ENCODE assay signal across 10 cellular contexts in genomic region chr14:69247691-69248440, GRCh38. TPM values are rescaled to one million over a fixed set of nuclear protein-coding genes. Genes with fewer than 3 reads are reported as not detected.
DNase-seq lines count a peak whose midpoint lies in the region; ATAC-seq and TF ChIP-seq lines count a peak whose summit lies in the region.
"Had no signal": no experiment of that assay in that cellular context is flagged by ENCODE, and none has a peak within 500 bp of the region (broad histone marks: within the 10 kb centered on the region; RNA-seq: fewer than 3 reads in every experiment).

No MANE protein-coding gene starts in this region.

- peaks cover 5% of the 10 kb centered on the region for H3K27me3 Mint-ChIP-seq in activated CD8-positive, alpha-beta memory T cell treated with anti-CD3 and anti-CD28 coated beads, Interleukin-2, amount 10 ng/mL, durations not matched to agents 7 days and 5 days

- peak; percentile 92 for DNase-seq in BJ (ENCODE audit: low read depth)
- DNase-seq in fibroblast of villous mesenchyme (ENCODE audit: low read depth): peak; percentile 85
- DNase-seq in stimulated activated CD4-positive, alpha-beta T cell treated with anti-CD3 and anti-CD28 coated beads, Interleukin-4, amount 100 ng/mL, for 24 hours: no peak
- no peak for DNase-seq in activated CD4-positive, alpha-beta T cell treated with anti-CD3 and anti-CD28 coated beads for 1 hour
- no peak for DNase-seq in activated CD8-positive, alpha-beta memory T cell treated with anti-CD3 and anti-CD28 coated beads, Interleukin-2, amount 10 ng/mL, durations not matched to agents 7 days and 5 days
- DNase-seq: stimulated activated CD4-positive, alpha-beta T cell treated with anti-CD3 and anti-CD28 coated beads, Interleukin-4, amount 100 ng/mL, for 4 hours had no signal

- peak; percentile 45; the same call in 1 of the 2 replicates for TF ChIP-seq CTCF in BJ (IDR thresholded peaks at IDR 0.05; ENCODE audit: insufficient read depth, low read depth, low read length)
- peak; percentile 2; the same call in 1 of the 2 replicates for TF ChIP-seq CTCF in OCI-LY1 (IDR thresholded peaks at IDR 0.05; ENCODE audit: low read length)
- peak; percentile 39 for TF ChIP-seq CTCF in fibroblast of villous mesenchyme (IDR thresholded peaks at IDR 0.05; ENCODE audit: insufficient read depth, low read depth, low read length)

- no peak for ATAC-seq in activated CD8-positive, alpha-beta memory T cell treated with anti-CD3 and anti-CD28 coated beads, Interleukin-2, amount 10 ng/mL, durations not matched to agents 7 days and 5 days
- ATAC-seq in GM18498 (IDR thresholded peaks at IDR 0.05; ENCODE audit: unreplicated experiment): no peak

- H3K4me3 ChIP-seq in BJ (ENCODE audit: low read depth, low read length) (no peak overlapping the region), OCI-LY1 (ENCODE audit: low read depth, low read length, poor library complexity, severe bottlenecking) (no peak overlapping the region), fibroblast of villous mesenchyme (ENCODE audit: low read depth, low read length) (no peak overlapping the region), rectal smooth muscle tissue (ENCODE audit: low read length) (no peak overlapping the region)

- no peaks in the 10 kb centered on the region for H3K9me3 Mint-ChIP-seq in activated CD8-positive, alpha-beta memory T cell treated with anti-CD3 and anti-CD28 coated beads, Interleukin-2, amount 10 ng/mL, durations not matched to agents 7 days and 5 days (ENCODE audit: low read depth)
- H3K9me3 Mint-ChIP-seq: dendritic cell treated with granulocyte-macrophage colony-stimulating factor and Interleukin-4, amounts not matched to agents 40 ng/mL and 50 ng/mL, for 4 days had no signal

- CTCF ChIA-PET in BJ (lab: Yijun Ruan, JAX): interaction anchor here (0.7 to 4.1 kb wide), 16 partner anchors 8 to 212 kb away, joined by 3 to 17 read pairs (median 4); partner anchors contain the start of gene GALNT16
- CTCF ChIA-PET in activated CD8-positive, alpha-beta memory T cell treated with anti-CD3 and anti-CD28 coated beads, Interleukin-2, amount 10 ng/mL, durations not matched to agents 7 days and 5 days (lab: Charles Lee): interaction anchor here (1.9 kb wide), 1 partner anchor 212 kb away, joined by 10 read pairs; no protein-coding TSS in a partner anchor

- H3K4me3 Mint-ChIP-seq in activated CD8-positive, alpha-beta memory T cell treated with anti-CD3 and anti-CD28 coated beads, Interleukin-2, amount 10 ng/mL, durations not matched to agents 7 days and 5 days: no peak overlapping the region
- H3K4me3 Mint-ChIP-seq: dendritic cell treated with granulocyte-macrophage colony-stimulating factor and Interleukin-4, amounts not matched to agents 40 ng/mL and 50 ng/mL, for 4 days had no signal

- no peaks in the 10 kb centered on the region for H3K36me3 ChIP-seq in BJ (ENCODE audit: control insufficient read depth, insufficient read depth, low read length)
- no peaks in the 10 kb centered on the region for H3K36me3 ChIP-seq in OCI-LY1 (ENCODE audit: insufficient read depth, low read length)
- H3K36me3 ChIP-seq in rectal smooth muscle tissue (ENCODE audit: control insufficient read depth, insufficient read depth, low read length): no peaks in the 10 kb centered on the region

- no peaks in the 10 kb centered on the region for H3K36me3 Mint-ChIP-seq in activated CD8-positive, alpha-beta memory T cell treated with anti-CD3 and anti-CD28 coated beads, Interleukin-2, amount 10 ng/mL, durations not matched to agents 7 days and 5 days

- no peaks in the 10 kb centered on the region for H3K27me3 ChIP-seq in BJ (ENCODE audit: control insufficient read depth, insufficient read depth, low read length)
- H3K27me3 ChIP-seq in OCI-LY1 (ENCODE audit: insufficient read depth, low read length): no peaks in the 10 kb centered on the region
- H3K27me3 ChIP-seq in rectal smooth muscle tissue (ENCODE audit: control insufficient read depth, insufficient read depth, low read length): no peaks in the 10 kb centered on the region

- H2AFZ ChIP-seq in OCI-LY1 (ENCODE audit: low read length): no peak overlapping the region

- H3K9ac ChIP-seq in OCI-LY1 (ENCODE audit: low read length) (no peak overlapping the region), rectal smooth muscle tissue (ENCODE audit: low read length) (no peak overlapping the region)

- no peaks in the 10 kb centered on the region for H3K9me2 ChIP-seq in OCI-LY1 (ENCODE audit: low read depth, low read length)

- H3K9me3 ChIP-seq in OCI-LY1 (ENCODE audit: low read length): no peaks in the 10 kb centered on the region

- no peak overlapping the region for H3K27ac Mint-ChIP-seq in activated CD8-positive, alpha-beta memory T cell treated with anti-CD3 and anti-CD28 coated beads, Interleukin-2, amount 10 ng/mL, durations not matched to agents 7 days and 5 days
- H3K27ac Mint-ChIP-seq: dendritic cell treated with granulocyte-macrophage colony-stimulating factor and Interleukin-4, amounts not matched to agents 40 ng/mL and 50 ng/mL, for 4 days had no signal

- no peak overlapping the region for H3K27ac ChIP-seq in OCI-LY1 (ENCODE audit: low read depth, low read length, poor library complexity, severe bottlenecking)
- H3K27ac ChIP-seq in rectal smooth muscle tissue (ENCODE audit: low read depth, low read length): peak overlapping the region; percentile 67

- POLR2A ChIA-PET in BJ (lab: Charles Lee): interaction anchor here (0.7 kb wide), 1 partner anchor 20 kb away, joined by 5 read pairs; no protein-coding TSS in a partner anchor

- H3K79me2 ChIP-seq in OCI-LY1 (ENCODE audit: insufficient read depth, low read length): no peaks in the 10 kb centered on the region

- no peaks in the 10 kb centered on the region for H3K4me1 Mint-ChIP-seq in activated CD8-positive, alpha-beta memory T cell treated with anti-CD3 and anti-CD28 coated beads, Interleukin-2, amount 10 ng/mL, durations not matched to agents 7 days and 5 days

- no peaks in the 10 kb centered on the region for H4K20me1 ChIP-seq in OCI-LY1 (ENCODE audit: insufficient read depth, low read length)

- H3K4me1 ChIP-seq in OCI-LY1 (ENCODE audit: insufficient read depth, low read length, severe bottlenecking) (no peaks in the 10 kb centered on the region), rectal smooth muscle tissue (ENCODE audit: control insufficient read depth, insufficient read depth, low read length) (peaks cover 17% of the 10 kb centered on the region)

- no peak overlapping the region for H3K4me2 ChIP-seq in OCI-LY1 (ENCODE audit: low read length)

- no peaks in the 10 kb centered on the region for H3F3A ChIP-seq in OCI-LY1 (ENCODE audit: insufficient read depth, low read length)

RNA-seq across cellular contexts. Expression of gene GALNT16, which starts 12.1 kb away (rescaled TPM):
- 1.4 and 1.7 TPM in 2 replicates for polyA plus RNA-seq in BJ (2011; rRNA removed)
- polyA minus RNA-seq in BJ (2011; rRNA and poly(A)+ RNA removed): 0.67 and 2.4 TPM in 2 replicates
- total RNA-seq in fibroblast of villous mesenchyme: under 0.01 TPM in 2 replicates
- under 1 TPM; 0.16 to 0.35 TPM for total RNA-seq in activated CD8-positive, alpha-beta memory T cell treated with anti-CD3 and anti-CD28 coated beads, Interleukin-2, amount 10 ng/mL, durations not matched to agents 7 days and 5 days

RNA-seq across cellular contexts. Expression of gene EXD2, which starts 56.6 kb away (rescaled TPM):
- polyA plus RNA-seq in BJ (2011; rRNA removed): 17.7 and 22.7 TPM in 2 replicates
- polyA minus RNA-seq in BJ (2011; rRNA and poly(A)+ RNA removed): 9.1 and 12.1 TPM in 2 replicates
- 16.8 and 18.6 TPM in 2 replicates for total RNA-seq in fibroblast of villous mesenchyme
- total RNA-seq in activated CD8-positive, alpha-beta memory T cell treated with anti-CD3 and anti-CD28 coated beads, Interleukin-2, amount 10 ng/mL, durations not matched to agents 7 days and 5 days: 1 to 10 TPM; 5.5 to 6.1 TPM

Comparison
In these comparisons a context has a peak if more than half of its experiments do, and no peak if none do; other contexts are left out.
1. DNase-seq: peak in BJ (single experiment) and fibroblast of villous mesenchyme (single experiment); none in stimulated activated CD4-positive, alpha-beta T cell treated with anti-CD3 and anti-CD28 coated beads, Interleukin-4, amount 100 ng/mL, for 24 hours (single experiment), activated CD4-positive, alpha-beta T cell treated with anti-CD3 and anti-CD28 coated beads for 1 hour (single experiment) and activated CD8-positive, alpha-beta memory T cell treated with anti-CD3 and anti-CD28 coated beads, Interleukin-2, amount 10 ng/mL, durations not matched to agents 7 days and 5 days (single experiment).
2. Peak in every context shown above with its lines, with median percentiles within 50 percentile points of each other: CTCF ChIP-seq.